13 cellular contexts compared by ENCODE assay signal in genomic region chr7:55024776-55025175, GRCh38.
A peak's percentile ranks its signal among the peaks of the same experiment; 100 is the strongest.
DNase-seq lines count a peak whose midpoint lies in the region; ATAC-seq and TF ChIP-seq lines count a peak whose summit lies in the region.
"Had no signal": no experiment of that assay in that cellular context is flagged by ENCODE, and none has a peak within 500 bp of the region (broad histone marks: within the 10 kb centered on the region; RNA-seq: fewer than 3 reads in every experiment).

No MANE protein-coding gene starts in this region.

- H3K9me3 ChIP-seq in RWPE2 (ENCODE audit: severe bottlenecking) = no peaks in the 10 kb centered on the region

- ATAC-seq in RWPE2 (ENCODE audit: low read depth) (no peak), HG03520 (IDR thresholded peaks at IDR 0.05; ENCODE audit: unreplicated experiment) (no peak), HG03139 (IDR thresholded peaks at IDR 0.05; ENCODE audit: unreplicated experiment) (no peak), GM19035 (IDR thresholded peaks at IDR 0.05; ENCODE audit: unreplicated experiment) (no peak)
- ATAC-seq: activated T-cell treated with anti-CD3 and anti-CD28 coated beads, Interleukin-2, amount 50 U/mL, for 72 hours; PC-3 had no signal

- peaks cover 98% of the 10 kb centered on the region for H3K36me3 ChIP-seq in RWPE2 (ENCODE audit: low read depth)

- DNase-seq in ELR (ENCODE audit: low read depth) (peak; percentile 58), RWPE2 (ENCODE audit: low spot score) (no peak), fibroblast of peridontal ligament (ENCODE audit: extremely low read depth) (peak; percentile 91), stromal cell of bone marrow (ENCODE audit: low read depth) (peak; percentile 79)
- DNase-seq: activated CD4-positive, alpha-beta memory T cell treated with anti-CD3 and anti-CD28 coated beads for 36 hours; activated T-cell treated with anti-CD3 and anti-CD28 coated beads, Interleukin-2, amount 50 U/mL, for 72 hours; NCI-H2081 treated with DMSO at 0.1 percent for 48 hours; NCI-H69; PC-3 had no signal

- peaks cover 68% of the 10 kb centered on the region for H3K4me1 ChIP-seq in RWPE2 (ENCODE audit: insufficient read depth, poor library complexity, severe bottlenecking)

- no peak overlapping the region for H3K4me3 ChIP-seq in RWPE2 (ENCODE audit: severe bottlenecking)

- H3K27me3 ChIP-seq in RWPE2 (ENCODE audit: insufficient read depth, poor library complexity, severe bottlenecking) = no peaks in the 10 kb centered on the region

- no peak for TF ChIP-seq CTCF in RWPE2 (IDR thresholded peaks at IDR 0.05; ENCODE audit: poor library complexity, severe bottlenecking)

- H3K27ac ChIP-seq in RWPE2 (ENCODE audit: poor library complexity, severe bottlenecking) = peak overlapping the region; percentile 94
- H3K27ac ChIP-seq: VCaP had no signal
